3 cellular contexts compared by ENCODE assay signal in the genomic region with DNA sequence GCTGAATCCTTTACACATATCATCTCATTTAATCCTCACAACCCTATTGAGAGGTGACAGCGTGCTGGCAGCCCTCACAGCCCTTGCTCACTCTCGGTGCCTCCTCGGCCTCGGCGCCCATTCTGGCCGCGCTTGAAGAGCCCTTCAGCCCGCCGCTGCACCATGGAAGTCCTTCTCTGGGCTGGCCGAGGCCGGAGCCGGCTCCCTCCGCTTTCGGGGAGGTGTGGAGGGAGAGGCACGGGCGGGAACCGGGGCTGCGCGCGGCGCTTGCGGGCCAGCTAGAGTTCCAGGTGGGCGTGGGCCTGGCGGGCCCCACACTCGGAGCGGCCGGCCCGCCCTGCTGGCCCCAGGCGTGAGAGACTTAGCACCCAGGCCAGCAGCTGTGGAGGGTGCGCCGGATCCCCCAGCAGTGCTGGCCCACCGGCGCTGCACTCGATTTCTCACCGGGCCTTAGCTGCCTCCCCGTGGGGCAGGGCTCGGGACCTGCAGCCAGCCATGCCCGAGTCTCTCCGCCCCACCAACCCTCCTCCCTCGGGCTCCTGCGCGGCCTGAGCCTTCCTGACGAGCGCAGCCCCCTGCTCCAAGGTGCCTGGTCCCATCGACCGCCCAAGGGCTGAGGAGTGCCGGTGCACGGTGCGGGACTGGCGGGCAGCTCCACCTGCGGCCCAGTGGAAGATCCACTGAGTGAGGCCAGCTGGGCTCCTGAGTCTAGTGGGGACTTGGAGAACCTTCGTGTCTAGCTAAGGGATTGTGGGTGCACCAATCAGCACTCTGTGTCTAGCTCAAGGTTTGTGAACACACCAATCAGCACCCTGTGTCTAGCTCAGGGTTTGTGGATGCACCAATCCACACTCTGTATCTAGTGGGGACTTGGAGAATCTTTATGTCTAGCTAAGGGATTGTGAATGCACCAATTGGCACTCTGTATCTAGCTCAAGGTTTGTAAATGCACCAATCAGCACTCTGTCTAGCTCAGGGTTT.
TF ChIP-seq lines count a peak whose summit lies in the region.

No MANE protein-coding gene starts in this region.

TF ChIP-seq in HEK293, 187 proteins besides CTCF, POLR2A, EP300 and RAD21:
- TF ChIP-seq ZNF664 (tag by site-specific recombination; IDR thresholded peaks at IDR 0.05) = 0 out of 2 replicates have a peak, but pooled peaks have one; percentile 40

TF ChIP-seq in WTC11, 78 proteins besides CTCF, POLR2A, EP300 and RAD21:
- peak; percentile 61 for TF ChIP-seq NFYB (CRISPR knock-in tag; conservative IDR thresholded peaks at IDR 0.05; ENCODE audit: low read depth)

TF ChIP-seq in HepG2, 621 proteins besides CTCF, POLR2A, EP300 and RAD21:
- peak; percentile 33 for TF ChIP-seq ZNF781 (CRISPR knock-in tag; IDR thresholded peaks at IDR 0.05; ENCODE audit: borderline replicate concordance, not compliant biosample characterization)
